ENCODE assay signal across 10 cellular contexts in the genomic region with DNA sequence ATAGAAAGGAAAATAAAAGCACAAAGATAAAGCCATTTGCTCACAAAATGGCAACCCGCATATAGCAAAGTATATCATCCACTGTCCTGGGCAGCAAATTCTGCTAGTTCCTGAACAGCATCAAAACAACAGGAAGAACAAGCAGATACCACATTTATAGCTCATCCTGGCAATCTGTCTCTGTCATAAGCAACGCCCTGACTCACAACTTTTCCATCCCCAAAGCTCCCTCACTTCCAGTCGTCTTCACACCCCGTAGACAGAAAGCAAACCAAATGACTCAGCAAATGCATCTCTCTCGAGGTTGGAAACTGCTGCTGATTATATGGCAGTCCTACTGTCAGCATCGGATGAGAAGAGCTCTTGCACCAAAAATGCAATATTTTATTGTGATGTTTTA.
A peak's percentile ranks its signal among the peaks of the same experiment; 100 is the strongest.
DNase-seq lines count a peak whose midpoint lies in the region; ATAC-seq and TF ChIP-seq lines count a peak whose summit lies in the region.
"Had no signal": no experiment of that assay in that cellular context is flagged by ENCODE, and none has a peak within 500 bp of the region (broad histone marks: within the 10 kb centered on the region; RNA-seq: fewer than 3 reads in every experiment).

No MANE protein-coding gene starts in this region.

- TF ChIP-seq POLR2A in stomach (IDR thresholded peaks at IDR 0.05) (no peak), testis (IDR thresholded peaks at IDR 0.05) (no peak)

- H3K36me3 ChIP-seq in stomach (no peaks in the 10 kb centered on the region), H7 (replicated peaks; ENCODE audit: control insufficient read depth, insufficient read depth, low read length) (no peaks in the 10 kb centered on the region), testis (ENCODE audit: low read depth, missing control alignments) (no peaks in the 10 kb centered on the region)
- H3K36me3 ChIP-seq: cardiac muscle cell had no signal

- no peaks in the 10 kb centered on the region for H3K4me1 ChIP-seq in stomach
- no peaks in the 10 kb centered on the region for H3K4me1 ChIP-seq in testis

- POLR2A ChIA-PET in AG04450 (lab: Yijun Ruan, JAX) = no interaction called here

- TF ChIP-seq EP300 in stomach (IDR thresholded peaks at IDR 0.05) = no peak

- intact Hi-C loops in stomach (cut with DNase I; ENCODE audit: low total_unique reads) (no loop called here), testis (cut with DNase I; ENCODE audit: low total_unique reads) (no loop called here)

- H3K9me3 Mint-ChIP-seq in activated naive CD4-positive, alpha-beta T cell treated with anti-CD3 and anti-CD28 coated beads, Interleukin-2, amount 50 U/mL, for 72 hours = peaks cover 8 to 9% of the 10 kb centered on the region in 2 donors
- H3K9me3 Mint-ChIP-seq: nephron had no signal

- TF ChIP-seq CTCF in AG04450 (IDR thresholded peaks at IDR 0.05; ENCODE audit: low read depth, low read length) (no peak), stomach (IDR thresholded peaks at IDR 0.05) (no peak), testis (IDR thresholded peaks at IDR 0.05) (no peak)

- peaks cover 6 to 16% of the 10 kb centered on the region in 2 donors for H3K36me3 Mint-ChIP-seq in activated naive CD4-positive, alpha-beta T cell treated with anti-CD3 and anti-CD28 coated beads, Interleukin-2, amount 50 U/mL, for 72 hours

- peak overlapping the region; percentile 6 to 7 for H3K27ac Mint-ChIP-seq in activated naive CD4-positive, alpha-beta T cell treated with anti-CD3 and anti-CD28 coated beads, Interleukin-2, amount 50 U/mL, for 72 hours
- H3K27ac Mint-ChIP-seq: nephron had no signal

- H3K9me3 ChIP-seq in AG04450 (ENCODE audit: control insufficient read depth, insufficient read depth, low read length) = no peaks in the 10 kb centered on the region
- no peaks in the 10 kb centered on the region for H3K9me3 ChIP-seq in stomach
- no peaks in the 10 kb centered on the region for H3K9me3 ChIP-seq in testis

- ATAC-seq in activated naive CD4-positive, alpha-beta T cell treated with anti-CD3 and anti-CD28 coated beads, Interleukin-2, amount 50 U/mL, for 72 hours = peak; percentile 84 to 95

- H3K27ac ChIP-seq in AG04450 (ENCODE audit: low read depth, low read length) (no peak overlapping the region), stomach (no peak overlapping the region), testis (no peak overlapping the region)
- H3K27ac ChIP-seq: cardiac muscle cell had no signal

- H3K27me3 ChIP-seq in AG04450 (ENCODE audit: control insufficient read depth, insufficient read depth, low read length) = no peaks in the 10 kb centered on the region
- no peaks in the 10 kb centered on the region for H3K27me3 ChIP-seq in stomach
- H3K27me3 ChIP-seq in H7 (ENCODE audit: control insufficient read depth, insufficient read depth, low read length) = no peaks in the 10 kb centered on the region
- H3K27me3 ChIP-seq in testis = no peaks in the 10 kb centered on the region
- H3K27me3 ChIP-seq: cardiac muscle cell had no signal

- 53 to 71% (median 67%) methylated on average over 6 of the region's 6 CpGs for WGBS in stomach, 5 donors
- 71 to 72% methylated on average over 6 of the region's 6 CpGs for WGBS in testis, 2 donors

- no peak overlapping the region for H3K4me3 ChIP-seq in AG04450 (ENCODE audit: low read depth, low read length)
- no peak overlapping the region for H3K4me3 ChIP-seq in stomach
- H3K4me3 ChIP-seq in H7 (ENCODE audit: insufficient read depth, low read depth, low read length) = no peak overlapping the region
- H3K4me3 ChIP-seq in testis = no peak overlapping the region
- H3K4me3 ChIP-seq: cardiac muscle cell had no signal

- CTCF ChIA-PET in AG04450 (lab: Charles Lee) = interaction anchor here (1.2 kb wide), 1 partner anchor 209 kb away, joined by 3 read pairs; no protein-coding TSS in a partner anchor

- DNase-seq in AG04450 (ENCODE audit: low read depth, low spot score) (peak; percentile 48), HK-2 (ENCODE audit: unreplicated experiment) (peak; percentile 56), kidney glomerular epithelial cell (lab: John Stamatoyannopoulos, UW) (peak; percentile 89), NCI-H1436 treated with DMSO at 0.1 percent for 48 hours (lab: John Stamatoyannopoulos, UW) (no peak), stomach (no peak), H7 (no peak), testis (no peak)
- peak in 1 of 2 donors; percentile 16 for DNase-seq in activated naive CD4-positive, alpha-beta T cell treated with anti-CD3 and anti-CD28 coated beads, Interleukin-2, amount 50 U/mL, for 72 hours (ENCODE audit: low spot score in 2 of 2)

Comparison
In these comparisons a context has a peak if more than half of its experiments do, and no peak if none do; other contexts are left out.
1. DNase-seq: peak in AG04450 (single experiment), HK-2 (single experiment) and kidney glomerular epithelial cell (single experiment); none in NCI-H1436 treated with DMSO at 0.1 percent for 48 hours (single experiment), stomach (single experiment), H7 (single experiment) and testis (single experiment).